In the genomic region with DNA sequence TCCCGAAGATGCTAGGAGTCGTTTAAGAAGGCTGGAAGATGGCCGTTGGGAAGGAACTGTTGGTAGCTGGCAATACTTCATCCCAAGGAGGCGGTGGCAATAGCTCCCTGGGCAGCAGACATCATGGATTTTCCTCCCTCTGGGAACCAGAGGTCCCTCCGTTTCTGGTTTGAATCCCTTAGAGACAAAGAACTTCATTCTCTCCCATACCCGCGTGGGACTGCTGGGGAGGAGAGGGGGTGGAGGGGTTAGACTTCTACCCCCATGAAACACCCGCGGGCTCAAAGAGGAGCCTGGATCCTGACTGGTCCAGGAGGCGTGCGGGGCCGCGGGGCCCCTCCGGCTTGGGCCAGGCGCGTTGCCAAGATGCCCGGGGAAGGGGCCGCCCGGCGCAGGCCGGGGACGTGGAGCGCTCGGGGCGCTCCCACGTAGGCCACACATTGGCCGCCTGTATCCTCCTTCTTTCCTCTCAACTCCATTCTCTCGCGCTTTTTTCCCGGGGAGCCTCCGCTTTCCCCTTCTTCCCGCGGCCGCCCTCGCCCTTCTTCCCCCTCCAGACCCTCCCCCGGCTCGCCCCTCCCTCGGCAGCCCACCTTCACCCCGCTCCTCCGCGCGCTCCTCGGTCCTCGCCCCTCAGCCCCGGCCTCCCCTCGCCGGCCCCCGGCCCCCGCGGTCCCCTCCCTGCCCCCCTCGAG, we compare ENCODE assay signal across 8 cellular contexts. TPM values are rescaled to one million over a fixed set of nuclear protein-coding genes. Genes with fewer than 3 reads are reported as not detected.
DNase-seq lines count a peak whose midpoint lies in the region; ATAC-seq and TF ChIP-seq lines count a peak whose summit lies in the region.

No MANE protein-coding gene starts in this region.

- DNase-seq in DMS53 (lab: John Stamatoyannopoulos, UW), result peak; percentile 50
- DNase-seq in DMS53 treated with DMSO at 0.1 percent for 48 hours (lab: John Stamatoyannopoulos, UW; ENCODE audit: unreplicated experiment), result no peak
- peak; percentile 47 to 50 for DNase-seq in lung microvascular endothelial cell (ENCODE audit: low read depth in 2 of 2)
- DNase-seq in suprapubic skin (ENCODE audit: low spot score in 2 of 2), result peak in 1 of 2 donors; percentile 78

- peak overlapping the region; percentile 73 for H3K4me3 ChIP-seq in SU-DHL-6 (ENCODE audit: insufficient read depth, low read length, poor library complexity, severe bottlenecking)
- H3K4me3 ChIP-seq in duodenal mucosa (ENCODE audit: low read depth in 1 of 2, low read length in 2 of 2), result peak overlapping the region; percentile 72 to 98
- peak overlapping the region; percentile 99 for H3K4me3 ChIP-seq in suprapubic skin

- peaks cover 10% of the 10 kb centered on the region for H3F3A ChIP-seq in SU-DHL-6 (ENCODE audit: insufficient read depth)

- TF ChIP-seq POLR2A in suprapubic skin (IDR thresholded peaks at IDR 0.05), result no peak

- H3K4me1 ChIP-seq in duodenal mucosa (ENCODE audit: control insufficient read depth in 1 of 2, insufficient read depth in 2 of 2, low read length in 2 of 2), result peaks cover 11 to 21% of the 10 kb centered on the region in 2 donors
- peaks cover 38% of the 10 kb centered on the region for H3K4me1 ChIP-seq in suprapubic skin

- H3K36me3 ChIP-seq in SU-DHL-6 (ENCODE audit: low read length) (0 out of 2 replicates have a peak, but pooled peaks cover 6% of the 10 kb centered on the region), duodenal mucosa (ENCODE audit: control insufficient read depth in 1 of 2, insufficient read depth in 2 of 2, low read length in 2 of 2) (peaks cover 4% of the 10 kb centered on the region in 2 donors), suprapubic skin (peaks cover 10% of the 10 kb centered on the region)

- H3K9me3 ChIP-seq in SU-DHL-6 (ENCODE audit: insufficient read depth, low read length) (no peaks in the 10 kb centered on the region), duodenal mucosa (ENCODE audit: control insufficient read depth in 1 of 2, low read length in 2 of 2) (no peaks in the 10 kb centered on the region), suprapubic skin (no peaks in the 10 kb centered on the region)

- H4K20me1 ChIP-seq in SU-DHL-6 (ENCODE audit: low read depth, low read length), result peaks cover 4% of the 10 kb centered on the region; the same call in 1 of the 2 replicates

- TF ChIP-seq CTCF in SU-DHL-6 (IDR thresholded peaks at IDR 0.05; ENCODE audit: insufficient read depth, low read length, poor library complexity, severe bottlenecking) (no peak), suprapubic skin (IDR thresholded peaks at IDR 0.05) (no peak)

- peak; percentile 23 for ATAC-seq in HG03280 (IDR thresholded peaks at IDR 0.05; ENCODE audit: unreplicated experiment)
- no peak for ATAC-seq in HG02588 (IDR thresholded peaks at IDR 0.05; ENCODE audit: unreplicated experiment)

- peak overlapping the region; percentile 90 for H2AFZ ChIP-seq in SU-DHL-6 (ENCODE audit: low read depth, low read length, severe bottlenecking)

- H3K9ac ChIP-seq in SU-DHL-6 (ENCODE audit: low read length) (peak overlapping the region; percentile 98), duodenal mucosa (ENCODE audit: low read depth in 1 of 2, low read length in 2 of 2) (peak overlapping the region; percentile 61 to 94)

- H3K4me2 ChIP-seq in SU-DHL-6 (ENCODE audit: low read depth, low read length, poor library complexity, severe bottlenecking), result peak overlapping the region; percentile 74

- H3K9me2 ChIP-seq in SU-DHL-6 (replicated peaks; ENCODE audit: insufficient read depth, low read length), result no peaks in the 10 kb centered on the region

- no peaks in the 10 kb centered on the region for H3K27me3 ChIP-seq in SU-DHL-6 (ENCODE audit: low read length)
- no peaks in the 10 kb centered on the region for H3K27me3 ChIP-seq in duodenal mucosa (ENCODE audit: control insufficient read depth in 1 of 2, insufficient read depth in 2 of 2, low read length in 2 of 2)
- H3K27me3 ChIP-seq in suprapubic skin, result no peaks in the 10 kb centered on the region

- WGBS in suprapubic skin, result 2% methylated on average over 48 of the region's 51 CpGs

- H3K79me2 ChIP-seq in SU-DHL-6 (ENCODE audit: insufficient read depth, low read length), result peaks cover 39% of the 10 kb centered on the region

- H3K27ac ChIP-seq in SU-DHL-6 (ENCODE audit: low read depth, low read length) (peak overlapping the region; percentile 58), duodenal mucosa (ENCODE audit: low read depth, low read length) (peak overlapping the region; percentile 82), suprapubic skin (peak overlapping the region; percentile 99)

- no peak for TF ChIP-seq EP300 in suprapubic skin (IDR thresholded peaks at IDR 0.05)

RNA-seq across cellular contexts. Expression of a gene that starts 0.4 kb away (rescaled TPM):
- 23.1 and 37.9 TPM in 2 replicates for total RNA-seq in lung microvascular endothelial cell
- 100 to 1,000 TPM in 1 of 4 donors, 10 to 100 TPM in 3; 69.3 to 166 (median 86.9) TPM for total RNA-seq in suprapubic skin

RNA-seq across cellular contexts. Expression of a gene that starts 19.0 kb away (rescaled TPM):
- total RNA-seq in lung microvascular endothelial cell (20.0 and 25.0 TPM in 2 replicates), suprapubic skin (10 to 100 TPM; 42.9 to 92.5 (median 61.2) TPM)

RNA-seq across cellular contexts. Expression of a gene that starts 20.9 kb away (rescaled TPM):
- total RNA-seq in lung microvascular endothelial cell, result 0.65 and 1.2 TPM in 2 replicates
- total RNA-seq in suprapubic skin, result 100 to 1,000 TPM in 2 of 4 donors, 10 to 100 TPM in 2; 62.1 to 184 (median 96.0) TPM

RNA-seq across cellular contexts. Expression of a gene that starts 55.9 kb away (rescaled TPM):
- total RNA-seq in lung microvascular endothelial cell, result 0.79 and 0.87 TPM in 2 replicates
- total RNA-seq in suprapubic skin, result 100 to 1,000 TPM; 221 to 547 (median 297) TPM

RNA-seq across cellular contexts. Expression of a gene that starts 58.6 kb away (rescaled TPM):
- total RNA-seq in lung microvascular endothelial cell (11.6 and 21.4 TPM in 2 replicates), suprapubic skin (10 to 100 TPM; 32.6 to 69.9 (median 48.9) TPM)

Comparison
In these comparisons a context has a peak if more than half of its experiments do, and no peak if none do; other contexts are left out.
1. RNA of a gene that starts 20.9 kb away (total RNA-seq): 62.1 to 184 TPM in suprapubic skin; 0.65 to 1.2 TPM in lung microvascular endothelial cell; every median in the first group is over 10 times any median in the second.
2. Peak in every context shown above with its lines, with median percentiles within 50 percentile points of each other: H3K27ac ChIP-seq and H3K4me3 ChIP-seq.